In the genomic region with DNA sequence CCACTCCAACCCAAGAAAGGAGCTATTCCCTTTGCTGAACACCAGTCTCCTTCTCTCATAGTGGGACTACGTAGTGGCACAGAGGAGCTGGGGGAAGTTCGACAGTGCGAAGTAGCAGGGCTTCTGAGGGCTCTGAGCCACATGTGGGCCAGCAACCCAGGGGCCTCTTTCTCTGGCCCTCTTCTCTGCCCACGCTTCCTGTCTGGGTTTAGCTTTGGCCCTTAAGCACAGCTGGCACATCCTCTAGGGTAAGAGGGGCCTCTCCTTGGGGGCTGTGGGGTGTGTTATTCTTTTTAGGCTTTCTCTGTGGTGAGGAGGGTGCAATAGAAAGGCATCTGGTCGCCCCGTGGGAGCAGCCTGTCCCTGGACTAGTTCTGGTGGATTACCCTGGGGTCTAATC, we compare ENCODE assay signal across 9 cellular contexts.
DNase-seq lines count a peak whose midpoint lies in the region; ATAC-seq and TF ChIP-seq lines count a peak whose summit lies in the region.
"Had no signal": no experiment of that assay in that cellular context is flagged by ENCODE, and none has a peak within 500 bp of the region (broad histone marks: within the 10 kb centered on the region; RNA-seq: fewer than 3 reads in every experiment).

No MANE protein-coding gene starts in this region.

- H3K27ac Mint-ChIP-seq in activated B cell treated with CpG ODN at 0.5 μM for 24 hours (peak overlapping the region; percentile 81), Caco-2 (ENCODE audit: unreplicated experiment) (no peak overlapping the region)

- H3K36me3 Mint-ChIP-seq in activated B cell treated with CpG ODN at 0.5 μM for 24 hours (ENCODE audit: low read depth) (no peaks in the 10 kb centered on the region), Caco-2 (ENCODE audit: insufficient read depth, unreplicated experiment) (no peaks in the 10 kb centered on the region)

- TF ChIP-seq CTCF in activated B cell treated with CpG ODN at 0.5 μM for 24 hours (IDR thresholded peaks at IDR 0.05) (no peak), Caco-2 (IDR thresholded peaks at IDR 0.05; ENCODE audit: insufficient read depth in 1 of 2, low read depth in 1 of 2, low read length in 1 of 2, severe bottlenecking in 1 of 2, unreplicated experiment in 1 of 2) (no peak)

- peaks cover 29% of the 10 kb centered on the region for H3K4me1 ChIP-seq in BLaER1
- no peaks in the 10 kb centered on the region for H3K4me1 ChIP-seq in Caco-2

- H3K36me3 ChIP-seq in BLaER1 (no peaks in the 10 kb centered on the region), Caco-2 (ENCODE audit: control insufficient read depth, insufficient read depth, low read length) (no peaks in the 10 kb centered on the region)

- H3K27me3 ChIP-seq in BLaER1 (no peaks in the 10 kb centered on the region), Caco-2 (replicated peaks; ENCODE audit: control insufficient read depth, insufficient read depth, low read length) (no peaks in the 10 kb centered on the region)

- no TSS peak for BruUV-seq in Caco-2 (replicated peaks; lab: Mats Ljungman, UMichigan)

- peaks cover 28% of the 10 kb centered on the region for H3K4me1 Mint-ChIP-seq in activated B cell treated with CpG ODN at 0.5 μM for 24 hours
- H3K4me1 Mint-ChIP-seq in Caco-2 (ENCODE audit: low read depth, unreplicated experiment), result no peaks in the 10 kb centered on the region

- CTCF ChIA-PET in activated B cell treated with CpG ODN at 0.5 μM for 24 hours (lab: Charles Lee) (no interaction called here), Caco-2 (lab: Charles Lee) (no interaction called here)

- POLR2A ChIA-PET in activated B cell treated with CpG ODN at 0.5 μM for 24 hours (lab: Charles Lee), result interaction anchor here (0.8 to 2.0 kb wide), 3 partner anchors 9 to 152 kb away, joined by 3 to 8 read pairs (median 4); a partner anchor contains a TSS
- POLR2A ChIA-PET in Caco-2 (lab: Charles Lee), result no interaction called here

- peak overlapping the region; percentile 77 for H3K4me2 ChIP-seq in BLaER1

- H4K20me1 ChIP-seq in BLaER1, result no peaks in the 10 kb centered on the region

- H3K9me3 ChIP-seq in BLaER1 (no peaks in the 10 kb centered on the region), Caco-2 (no peaks in the 10 kb centered on the region)

- H3K4me3 Mint-ChIP-seq in activated B cell treated with CpG ODN at 0.5 μM for 24 hours (peak overlapping the region; percentile 58), Caco-2 (ENCODE audit: unreplicated experiment) (no peak overlapping the region)

- peak; percentile 93 for ATAC-seq in GM18907 (IDR thresholded peaks at IDR 0.05; ENCODE audit: unreplicated experiment)
- peak; percentile 77 for ATAC-seq in HG02884 (IDR thresholded peaks at IDR 0.05; ENCODE audit: unreplicated experiment)
- ATAC-seq in activated B cell treated with CpG ODN at 0.5 μM for 24 hours (ENCODE audit: low read depth), result peak; percentile 67

- H3K4me3 ChIP-seq in BLaER1 (no peak overlapping the region), Caco-2 (ENCODE audit: low read depth, low read length) (no peak overlapping the region)

- 0 out of 2 replicates have a peak overlapping the region, but pooled peaks have one; percentile 30 for H3K27ac ChIP-seq in BLaER1

- H3K27me3 Mint-ChIP-seq in activated B cell treated with CpG ODN at 0.5 μM for 24 hours (no peaks in the 10 kb centered on the region), Caco-2 (ENCODE audit: insufficient read depth, unreplicated experiment) (no peaks in the 10 kb centered on the region)

- peak; percentile 15 for DNase-seq in activated B cell treated with CpG ODN at 0.5 μM for 24 hours
- no peak for DNase-seq in NCI-H187 treated with DMSO at 0.1 percent for 48 hours (lab: John Stamatoyannopoulos, UW)
- DNase-seq in activated gamma-delta T cell (lab: John Stamatoyannopoulos, UW), result no peak
- DNase-seq in Caco-2, result no peak
- DNase-seq in NCI-H2029 treated with DMSO at 0.1 percent for 48 hours (lab: John Stamatoyannopoulos, UW), result no peak
- DNase-seq: NCI-H2081 treated with DMSO at 0.1 percent for 48 hours had no signal

- peak overlapping the region; percentile 24; the same call in 1 of the 2 replicates for H3K9ac ChIP-seq in BLaER1

- intact Hi-C loops in activated B cell treated with CpG ODN at 0.5 μM for 24 hours (cut with micrococcal nuclease), result no loop called here
- intact Hi-C loops in Caco-2 (cut with micrococcal nuclease; ENCODE audit: unreplicated experiment), result no loop called here

- H3K9me3 Mint-ChIP-seq in activated B cell treated with CpG ODN at 0.5 μM for 24 hours, result no peaks in the 10 kb centered on the region
- no peaks in the 10 kb centered on the region for H3K9me3 Mint-ChIP-seq in Caco-2 (ENCODE audit: unreplicated experiment)
